In the genomic region with DNA sequence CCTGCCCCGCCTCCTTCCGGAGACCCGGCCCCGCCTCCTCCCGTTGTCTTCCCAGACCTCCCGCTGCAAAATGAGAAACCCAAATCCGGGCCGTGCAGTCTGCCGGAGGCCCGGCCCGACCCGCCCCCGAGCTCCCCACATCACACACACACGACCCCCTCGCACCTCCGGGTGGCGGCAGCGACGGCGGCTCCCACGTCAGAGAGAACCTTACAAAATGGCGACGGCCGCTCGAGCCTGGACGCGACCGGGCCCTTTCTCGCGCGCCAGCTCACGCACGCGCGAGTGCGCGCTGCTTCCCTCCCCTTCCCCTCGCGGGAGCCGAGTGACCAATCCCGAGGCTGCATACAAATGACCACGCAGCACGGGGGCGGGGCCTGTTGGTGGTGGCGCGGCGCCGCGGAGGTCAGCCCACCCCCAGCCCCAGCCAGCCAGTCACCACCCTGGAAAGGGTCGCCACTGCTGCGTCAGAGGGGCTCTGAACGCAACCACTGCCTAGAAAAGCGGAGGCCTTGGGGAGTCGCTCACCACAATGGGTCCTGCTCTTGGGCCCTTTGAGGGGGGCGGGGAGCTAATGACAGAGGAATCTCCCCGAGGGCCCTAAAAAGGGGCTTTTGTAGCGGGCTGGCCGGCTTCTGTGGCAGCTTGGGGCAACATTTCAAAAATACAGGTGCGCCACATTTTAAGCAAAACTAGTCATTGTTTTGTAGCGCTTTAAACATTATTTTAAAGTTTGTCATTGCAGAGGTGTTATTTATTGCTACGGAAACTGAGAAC, we compare ENCODE assay signal across 1 cellular context.
TF ChIP-seq lines count a peak whose summit lies in the region.

A gene with protein sequence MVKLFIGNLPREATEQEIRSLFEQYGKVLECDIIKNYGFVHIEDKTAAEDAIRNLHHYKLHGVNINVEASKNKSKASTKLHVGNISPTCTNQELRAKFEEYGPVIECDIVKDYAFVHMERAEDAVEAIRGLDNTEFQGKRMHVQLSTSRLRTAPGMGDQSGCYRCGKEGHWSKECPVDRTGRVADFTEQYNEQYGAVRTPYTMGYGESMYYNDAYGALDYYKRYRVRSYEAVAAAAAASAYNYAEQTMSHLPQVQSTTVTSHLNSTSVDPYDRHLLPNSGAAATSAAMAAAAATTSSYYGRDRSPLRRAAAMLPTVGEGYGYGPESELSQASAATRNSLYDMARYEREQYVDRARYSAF (minus strand): TSS at position 289 of the 777 bp plus-strand sequence. CDS start 808 bp downstream, outside the sequence.

TF ChIP-seq in WTC11, 78 proteins besides CTCF, POLR2A, EP300 and RAD21 (continued from another document and continues in another):
- TF ChIP-seq PRDM15 (CRISPR knock-in tag; IDR thresholded peaks at IDR 0.05) (no peak), IRF2 (CRISPR knock-in tag; IDR thresholded peaks at IDR 0.05; ENCODE audit: borderline replicate concordance, low read depth) (no peak), ZNF121 (CRISPR knock-in tag; IDR thresholded peaks at IDR 0.05) (no peak), SMAD3 (CRISPR knock-in tag; IDR thresholded peaks at IDR 0.05; ENCODE audit: borderline replicate concordance) (0 out of 2 replicates have a peak, but pooled peaks have one; percentile 22), NFYB (CRISPR knock-in tag; conservative IDR thresholded peaks at IDR 0.05; ENCODE audit: low read depth) (peak; percentile 28; the same call in 1 of the 2 replicates), NFATC4 (CRISPR knock-in tag; IDR thresholded peaks at IDR 0.05) (no peak), CREB1 (CRISPR knock-in tag; IDR thresholded peaks at IDR 0.05) (0 out of 2 replicates have a peak, but pooled peaks have one; percentile 17), SOX15 (CRISPR knock-in tag; IDR thresholded peaks at IDR 0.05) (no peak), SP1 (CRISPR knock-in tag; conservative IDR thresholded peaks at IDR 0.05) (peak; percentile 95), ESRRA (CRISPR knock-in tag; IDR thresholded peaks at IDR 0.05; ENCODE audit: borderline replicate concordance) (no peak), ZNF317 (CRISPR knock-in tag; IDR thresholded peaks at IDR 0.05; ENCODE audit: borderline replicate concordance, low read depth) (0 out of 2 replicates have a peak, but pooled peaks have one; percentile 25), ZNF138 (CRISPR knock-in tag; conservative IDR thresholded peaks at IDR 0.05) (no peak), PREB (CRISPR knock-in tag; IDR thresholded peaks at IDR 0.05; ENCODE audit: borderline replicate concordance) (peak; percentile 45; the same call in 1 of the 2 replicates), NFE2L1 (CRISPR knock-in tag; IDR thresholded peaks at IDR 0.05) (no peak; the same call in 1 of the 2 replicates), E2F5 (CRISPR knock-in tag; IDR thresholded peaks at IDR 0.05) (peak; percentile 95), KAT7 (CRISPR knock-in tag; IDR thresholded peaks at IDR 0.05; ENCODE audit: borderline replicate concordance) (no peak), FOXJ3 (CRISPR knock-in tag; IDR thresholded peaks at IDR 0.05; ENCODE audit: borderline replicate concordance) (no peak), GABPB1 (CRISPR knock-in tag; IDR thresholded peaks at IDR 0.05) (peak; percentile 65; the same call in 1 of the 2 replicates), RELA (CRISPR knock-in tag; IDR thresholded peaks at IDR 0.05; ENCODE audit: borderline replicate concordance) (no peak)
- TF ChIP-seq, protein P1, sequence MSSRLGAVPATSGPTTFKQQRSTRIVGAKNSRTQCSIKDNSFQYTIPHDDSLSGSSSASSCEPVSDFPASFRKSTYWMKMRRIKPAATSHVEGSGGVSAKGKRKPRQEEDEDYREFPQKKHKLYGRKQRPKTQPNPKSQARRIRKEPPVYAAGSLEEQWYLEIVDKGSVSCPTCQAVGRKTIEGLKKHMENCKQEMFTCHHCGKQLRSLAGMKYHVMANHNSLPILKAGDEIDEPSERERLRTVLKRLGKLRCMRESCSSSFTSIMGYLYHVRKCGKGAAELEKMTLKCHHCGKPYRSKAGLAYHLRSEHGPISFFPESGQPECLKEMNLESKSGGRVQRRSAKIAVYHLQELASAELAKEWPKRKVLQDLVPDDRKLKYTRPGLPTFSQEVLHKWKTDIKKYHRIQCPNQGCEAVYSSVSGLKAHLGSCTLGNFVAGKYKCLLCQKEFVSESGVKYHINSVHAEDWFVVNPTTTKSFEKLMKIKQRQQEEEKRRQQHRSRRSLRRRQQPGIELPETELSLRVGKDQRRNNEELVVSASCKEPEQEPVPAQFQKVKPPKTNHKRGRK (CRISPR knock-in tag; IDR thresholded peaks at IDR 0.05; ENCODE audit: borderline replicate concordance): no peak
- TF ChIP-seq, protein P2, sequence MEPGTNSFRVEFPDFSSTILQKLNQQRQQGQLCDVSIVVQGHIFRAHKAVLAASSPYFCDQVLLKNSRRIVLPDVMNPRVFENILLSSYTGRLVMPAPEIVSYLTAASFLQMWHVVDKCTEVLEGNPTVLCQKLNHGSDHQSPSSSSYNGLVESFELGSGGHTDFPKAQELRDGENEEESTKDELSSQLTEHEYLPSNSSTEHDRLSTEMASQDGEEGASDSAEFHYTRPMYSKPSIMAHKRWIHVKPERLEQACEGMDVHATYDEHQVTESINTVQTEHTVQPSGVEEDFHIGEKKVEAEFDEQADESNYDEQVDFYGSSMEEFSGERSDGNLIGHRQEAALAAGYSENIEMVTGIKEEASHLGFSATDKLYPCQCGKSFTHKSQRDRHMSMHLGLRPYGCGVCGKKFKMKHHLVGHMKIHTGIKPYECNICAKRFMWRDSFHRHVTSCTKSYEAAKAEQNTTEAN (CRISPR knock-in tag; IDR thresholded peaks at IDR 0.05): no peak; the same call in 1 of the 2 replicates
- TF ChIP-seq, protein P3, sequence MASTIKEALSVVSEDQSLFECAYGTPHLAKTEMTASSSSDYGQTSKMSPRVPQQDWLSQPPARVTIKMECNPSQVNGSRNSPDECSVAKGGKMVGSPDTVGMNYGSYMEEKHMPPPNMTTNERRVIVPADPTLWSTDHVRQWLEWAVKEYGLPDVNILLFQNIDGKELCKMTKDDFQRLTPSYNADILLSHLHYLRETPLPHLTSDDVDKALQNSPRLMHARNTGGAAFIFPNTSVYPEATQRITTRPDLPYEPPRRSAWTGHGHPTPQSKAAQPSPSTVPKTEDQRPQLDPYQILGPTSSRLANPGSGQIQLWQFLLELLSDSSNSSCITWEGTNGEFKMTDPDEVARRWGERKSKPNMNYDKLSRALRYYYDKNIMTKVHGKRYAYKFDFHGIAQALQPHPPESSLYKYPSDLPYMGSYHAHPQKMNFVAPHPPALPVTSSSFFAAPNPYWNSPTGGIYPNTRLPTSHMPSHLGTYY (CRISPR knock-in tag; IDR thresholded peaks at IDR 0.05): no peak
- TF ChIP-seq, protein P4, sequence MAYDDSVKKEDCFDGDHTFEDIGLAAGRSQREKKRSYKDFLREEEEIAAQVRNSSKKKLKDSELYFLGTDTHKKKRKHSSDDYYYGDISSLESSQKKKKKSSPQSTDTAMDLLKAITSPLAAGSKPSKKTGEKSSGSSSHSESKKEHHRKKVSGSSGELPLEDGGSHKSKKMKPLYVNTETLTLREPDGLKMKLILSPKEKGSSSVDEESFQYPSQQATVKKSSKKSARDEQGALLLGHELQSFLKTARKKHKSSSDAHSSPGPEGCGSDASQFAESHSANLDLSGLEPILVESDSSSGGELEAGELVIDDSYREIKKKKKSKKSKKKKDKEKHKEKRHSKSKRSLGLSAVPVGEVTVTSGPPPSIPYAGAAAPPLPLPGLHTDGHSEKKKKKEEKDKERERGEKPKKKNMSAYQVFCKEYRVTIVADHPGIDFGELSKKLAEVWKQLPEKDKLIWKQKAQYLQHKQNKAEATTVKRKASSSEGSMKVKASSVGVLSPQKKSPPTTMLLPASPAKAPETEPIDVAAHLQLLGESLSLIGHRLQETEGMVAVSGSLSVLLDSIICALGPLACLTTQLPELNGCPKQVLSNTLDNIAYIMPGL (CRISPR knock-in tag; IDR thresholded peaks at IDR 0.05): 0 out of 2 replicates have a peak, but pooled peaks have one; percentile 42
- TF ChIP-seq, protein P5, sequence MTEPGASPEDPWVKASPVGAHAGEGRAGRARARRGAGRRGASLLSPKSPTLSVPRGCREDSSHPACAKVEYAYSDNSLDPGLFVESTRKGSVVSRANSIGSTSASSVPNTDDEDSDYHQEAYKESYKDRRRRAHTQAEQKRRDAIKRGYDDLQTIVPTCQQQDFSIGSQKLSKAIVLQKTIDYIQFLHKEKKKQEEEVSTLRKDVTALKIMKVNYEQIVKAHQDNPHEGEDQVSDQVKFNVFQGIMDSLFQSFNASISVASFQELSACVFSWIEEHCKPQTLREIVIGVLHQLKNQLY (CRISPR knock-in tag; IDR thresholded peaks at IDR 0.05): no peak
- TF ChIP-seq, protein P6, sequence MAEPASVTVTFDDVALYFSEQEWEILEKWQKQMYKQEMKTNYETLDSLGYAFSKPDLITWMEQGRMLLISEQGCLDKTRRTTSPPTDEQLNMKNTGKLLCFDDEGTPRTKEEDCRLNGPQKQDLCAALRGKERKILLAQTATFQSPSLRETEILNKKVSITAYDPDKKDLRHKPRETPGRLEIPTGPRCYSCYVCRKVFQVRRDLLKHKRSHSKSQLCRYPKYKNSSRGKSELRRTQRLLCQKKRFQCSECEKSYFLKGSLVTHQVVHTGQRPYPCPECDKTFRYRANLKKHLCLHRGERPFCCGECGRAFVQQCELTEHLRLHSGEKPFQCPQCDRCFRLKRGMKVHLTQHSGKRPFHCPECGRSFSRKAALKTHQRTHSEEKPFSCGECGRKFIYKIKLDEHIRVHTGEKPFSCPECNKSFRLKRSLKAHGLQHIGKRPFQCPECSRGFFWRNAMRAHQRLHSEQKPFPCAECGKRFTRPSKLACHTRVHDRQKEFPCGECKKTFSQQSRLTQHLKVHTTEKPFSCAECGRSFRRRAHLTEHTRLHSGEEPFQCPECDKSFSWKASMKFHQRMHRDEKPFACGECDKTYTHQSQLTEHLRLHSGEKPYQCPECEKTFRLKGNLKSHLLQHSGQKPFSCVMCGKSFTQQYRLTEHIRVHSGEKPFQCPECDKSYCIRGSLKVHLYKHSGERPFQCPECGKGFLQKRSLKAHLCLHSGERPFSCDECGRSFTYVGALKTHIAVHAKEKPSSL (CRISPR knock-in tag; conservative IDR thresholded peaks at IDR 0.05): no peak
- TF ChIP-seq, protein P7, sequence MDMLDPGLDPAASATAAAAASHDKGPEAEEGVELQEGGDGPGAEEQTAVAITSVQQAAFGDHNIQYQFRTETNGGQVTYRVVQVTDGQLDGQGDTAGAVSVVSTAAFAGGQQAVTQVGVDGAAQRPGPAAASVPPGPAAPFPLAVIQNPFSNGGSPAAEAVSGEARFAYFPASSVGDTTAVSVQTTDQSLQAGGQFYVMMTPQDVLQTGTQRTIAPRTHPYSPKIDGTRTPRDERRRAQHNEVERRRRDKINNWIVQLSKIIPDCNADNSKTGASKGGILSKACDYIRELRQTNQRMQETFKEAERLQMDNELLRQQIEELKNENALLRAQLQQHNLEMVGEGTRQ (CRISPR knock-in tag; IDR thresholded peaks at IDR 0.05): peak; percentile 58; the same call in 1 of the 2 replicates
- TF ChIP-seq, protein P8, sequence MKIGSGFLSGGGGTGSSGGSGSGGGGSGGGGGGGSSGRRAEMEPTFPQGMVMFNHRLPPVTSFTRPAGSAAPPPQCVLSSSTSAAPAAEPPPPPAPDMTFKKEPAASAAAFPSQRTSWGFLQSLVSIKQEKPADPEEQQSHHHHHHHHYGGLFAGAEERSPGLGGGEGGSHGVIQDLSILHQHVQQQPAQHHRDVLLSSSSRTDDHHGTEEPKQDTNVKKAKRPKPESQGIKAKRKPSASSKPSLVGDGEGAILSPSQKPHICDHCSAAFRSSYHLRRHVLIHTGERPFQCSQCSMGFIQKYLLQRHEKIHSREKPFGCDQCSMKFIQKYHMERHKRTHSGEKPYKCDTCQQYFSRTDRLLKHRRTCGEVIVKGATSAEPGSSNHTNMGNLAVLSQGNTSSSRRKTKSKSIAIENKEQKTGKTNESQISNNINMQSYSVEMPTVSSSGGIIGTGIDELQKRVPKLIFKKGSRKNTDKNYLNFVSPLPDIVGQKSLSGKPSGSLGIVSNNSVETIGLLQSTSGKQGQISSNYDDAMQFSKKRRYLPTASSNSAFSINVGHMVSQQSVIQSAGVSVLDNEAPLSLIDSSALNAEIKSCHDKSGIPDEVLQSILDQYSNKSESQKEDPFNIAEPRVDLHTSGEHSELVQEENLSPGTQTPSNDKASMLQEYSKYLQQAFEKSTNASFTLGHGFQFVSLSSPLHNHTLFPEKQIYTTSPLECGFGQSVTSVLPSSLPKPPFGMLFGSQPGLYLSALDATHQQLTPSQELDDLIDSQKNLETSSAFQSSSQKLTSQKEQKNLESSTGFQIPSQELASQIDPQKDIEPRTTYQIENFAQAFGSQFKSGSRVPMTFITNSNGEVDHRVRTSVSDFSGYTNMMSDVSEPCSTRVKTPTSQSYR (CRISPR knock-in tag; IDR thresholded peaks at IDR 0.05): peak; percentile 79; the same call in 1 of the 2 replicates
